Comparison of ENCODE assay signal across 2 cellular contexts in genomic region chr9:69895185-69895584, GRCh38.
TF ChIP-seq lines count a peak whose summit lies in the region.

No MANE protein-coding gene starts in this region.

TF ChIP-seq in liver, 16 proteins besides CTCF, POLR2A, EP300 and RAD21 (continued from another document):
- TF ChIP-seq ZBTB33 (IDR thresholded peaks at IDR 0.05) = no peak
- no peak for TF ChIP-seq FOXA1 (IDR thresholded peaks at IDR 0.05)
- TF ChIP-seq HNF4A (conservative IDR thresholded peaks at IDR 0.05) = no peak
- no peak for TF ChIP-seq SP1 (IDR thresholded peaks at IDR 0.05)
- TF ChIP-seq GABPA (IDR thresholded peaks at IDR 0.05 in 1 of 2, conservative IDR thresholded peaks at IDR 0.05 in 1 of 2) = no peak
- peak; percentile 2 for TF ChIP-seq REST (IDR thresholded peaks at IDR 0.05)
- no peak for TF ChIP-seq FOXA2 (IDR thresholded peaks at IDR 0.05)
- TF ChIP-seq HNF4G (IDR thresholded peaks at IDR 0.05) = no peak
- TF ChIP-seq RXRA (IDR thresholded peaks at IDR 0.05) = no peak
- no peak for TF ChIP-seq ATF3 (IDR thresholded peaks at IDR 0.05)

TF ChIP-seq in HepG2, 621 proteins besides CTCF, POLR2A, EP300 and RAD21 (continued from another document):
- TF ChIP-seq TFE3 (CRISPR knock-in tag; IDR thresholded peaks at IDR 0.05) (no peak), PLRG1 (conservative IDR thresholded peaks at IDR 0.05) (no peak), FOXO1 (CRISPR knock-in tag; IDR thresholded peaks at IDR 0.05) (no peak), CBX2 (IDR thresholded peaks at IDR 0.05; ENCODE audit: low read depth, low read length) (no peak), CBX2 (CRISPR knock-in tag; IDR thresholded peaks at IDR 0.05; ENCODE audit: low read depth) (no peak), ARHGAP35 (CRISPR knock-in tag; IDR thresholded peaks at IDR 0.05; ENCODE audit: borderline replicate concordance) (no peak), ZNF274 (CRISPR knock-in tag; IDR thresholded peaks at IDR 0.05) (no peak), ZNF562 (CRISPR knock-in tag; IDR thresholded peaks at IDR 0.05; ENCODE audit: borderline replicate concordance) (no peak)
